ENCODE assay signal across 36 cellular contexts in genomic region chr11:75193271-75193670, GRCh38. TPM values are rescaled to one million over a fixed set of nuclear protein-coding genes. Genes with fewer than 3 reads are reported as not detected.
"Had no signal": no experiment of that assay in that cellular context is flagged by ENCODE, and none has a peak within 500 bp of the region (broad histone marks: within the 10 kb centered on the region; RNA-seq: fewer than 3 reads in every experiment).

No MANE protein-coding gene starts in this region.

- ATAC-seq: activated CD8-positive, alpha-beta T cell treated with anti-CD3 and anti-CD28 coated beads, Interleukin-2, amount 10 ng/mL, durations not matched to agents 7 days and 5 days; PC-3; Right ventricle myocardium inferior had no signal

- H3K9ac ChIP-seq: KMS-11 had no signal

- FAIRE-seq: RCC 7860 had no signal

- H3K4me2 ChIP-seq: KMS-11 had no signal

- H3K4me3 ChIP-seq: ascending aorta, cardiac muscle cell had no signal

- H3K27ac ChIP-seq: ascending aorta, cardiac muscle cell, KMS-11, RWPE1, VCaP had no signal

- H3K4me1 ChIP-seq: ascending aorta had no signal

- H3K36me3 ChIP-seq: ascending aorta, cardiac muscle cell had no signal

- H3K9me3 ChIP-seq: ascending aorta had no signal

- DNase-seq: activated B cell treated with CpG ODN at 0.5 μM for 24 hours; activated CD4-positive, alpha-beta T cell treated with anti-CD3 and anti-CD28 coated beads for 4 hours; activated CD4-positive, alpha-beta T cell treated with anti-CD3 and anti-CD28 coated beads, Interleukin-2, amount 50 U/mL, for 1 hour; activated CD4-positive, CD25-positive, alpha-beta regulatory T cell treated with anti-CD3 and anti-CD28 coated beads, Interleukin-2, amount 50 U/mL, for 72 hours; activated CD8-positive, alpha-beta T cell treated with anti-CD3 and anti-CD28 coated beads, Interleukin-2, amount 10 ng/mL, durations not matched to agents 7 days and 5 days; activated gamma-delta T cell; activated naive CD4-positive, alpha-beta T cell treated with Interleukin-2 at 50 U/mL for 16 hours; activated naive CD8-positive, alpha-beta T cell treated with anti-CD3 and anti-CD28 coated beads, Interleukin-2, amount 10 ng/mL, durations not matched to agents 7 days and 5 days; activated T-cell treated with anti-CD3 and anti-CD28 coated beads, Interleukin-2, amount 50 U/mL, for 24 hours; amygdala; MM.1S; MV-4-11; NCI-H1092; NCI-H1436 treated with DMSO at 0.1 percent for 48 hours; NCI-H1694 treated with DMSO at 0.1 percent for 48 hours; NCI-H2029; NCI-H345; NCI-H524 treated with DMSO at 0.1 percent for 48 hours; NCI-H748 treated with DMSO at 0.1 percent for 48 hours; NK-92 treated with Interleukin-12 subunit alpha and Interleukin-12 subunit beta, amount 100 ng/mL, for 24 hours; PC-3; SIG-M5; SW 1271; T-helper 1 cell; T-helper 2 cell; T-helper 9 cell had no signal

- H3K27me3 ChIP-seq: ascending aorta, cardiac muscle cell had no signal

RNA-seq across cellular contexts. Expression of gene SLCO2B1, which starts 42.4 kb away (rescaled TPM):
- total RNA-seq: activated CD8-positive, alpha-beta T cell treated with anti-CD3 and anti-CD28 coated beads, Interleukin-2, amount 10 ng/mL, durations not matched to agents 7 days and 5 days; activated T-helper 2 cell treated with anti-CD3 and anti-CD28 coated beads, Interferon-gamma antibody, Interleukin-2, Interleukin-4, amounts not matched to agents 10 μg/mL and 5 μg/mL and 100 μg/mL, durations not matched to agents 14 hours and 24 hours and 36 hours; cardiac muscle cell; LHCN-M2; PC-3 had no signal

RNA-seq across cellular contexts. Expression of gene TPBGL, which starts 47.3 kb away (rescaled TPM):
- total RNA-seq: activated B cell treated with CpG ODN at 0.5 μM for 24 hours, ascending aorta, LHCN-M2, NCI-H460, PC-3 had no signal
